ENCODE assay signal across 12 cellular contexts in the genomic region with DNA sequence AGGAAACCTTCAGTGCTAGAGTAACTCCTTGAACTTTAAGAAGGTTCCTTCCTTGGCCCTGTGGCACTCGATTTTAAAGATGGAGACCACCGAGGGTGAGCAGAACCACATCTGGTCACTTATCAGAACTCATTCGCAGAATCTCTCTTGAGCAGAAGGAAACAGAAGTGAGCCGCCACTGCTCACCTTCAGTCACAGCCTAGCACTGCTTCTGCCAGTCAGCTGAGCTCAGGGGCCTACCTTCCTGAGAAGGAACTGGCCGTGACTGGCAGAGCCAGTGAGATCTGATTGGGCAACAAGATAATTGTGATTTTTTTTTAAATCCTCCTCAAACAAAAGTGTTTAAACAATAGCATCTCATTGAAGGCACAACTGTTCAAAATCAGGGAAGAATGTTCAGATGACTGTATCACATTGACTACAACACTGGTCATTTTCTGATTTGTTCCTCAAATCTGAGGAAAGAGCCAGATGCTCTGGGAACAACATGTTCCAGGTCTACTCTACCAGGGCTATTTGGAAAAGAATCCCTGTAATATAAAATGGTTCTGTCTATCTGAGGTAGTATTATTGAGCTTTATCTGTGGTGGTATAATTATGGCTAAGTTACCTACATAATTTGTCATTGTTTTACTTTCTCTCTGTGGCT. TPM values are rescaled to one million over a fixed set of nuclear protein-coding genes. Genes with fewer than 3 reads are reported as not detected.
DNase-seq lines count a peak whose midpoint lies in the region; ATAC-seq and TF ChIP-seq lines count a peak whose summit lies in the region.
"Had no signal": no experiment of that assay in that cellular context is flagged by ENCODE, and none has a peak within 500 bp of the region (broad histone marks: within the 10 kb centered on the region; RNA-seq: fewer than 3 reads in every experiment).

No MANE protein-coding gene starts in this region.

- H3K9me3 ChIP-seq in BLaER1, result peaks cover 7% of the 10 kb centered on the region; the same call in 1 of the 2 replicates
- H3K9me3 ChIP-seq in osteoblast (ENCODE audit: low read depth, low read length), result no peaks in the 10 kb centered on the region
- H3K9me3 ChIP-seq: breast epithelium had no signal

- no peak for ATAC-seq in GM18519 (IDR thresholded peaks at IDR 0.05; ENCODE audit: low FRiP score, unreplicated experiment)
- ATAC-seq: activated CD4-positive, CD25-positive, alpha-beta regulatory T cell treated with anti-CD3 and anti-CD28 coated beads, Interleukin-2, amount 50 U/mL, for 24 hours had no signal

- H3K9me3 Mint-ChIP-seq in activated naive CD4-positive, alpha-beta T cell treated with anti-CD3 and anti-CD28 coated beads, Interleukin-2, amount 50 U/mL, for 24 hours, result no peaks in the 10 kb centered on the region

- DNase-seq in NCI-H69 (lab: John Stamatoyannopoulos, UW) (peak; percentile 28), osteoblast (ENCODE audit: insufficient read length, low spot score, missing footprints) (no peak), NCI-H1436 treated with DMSO at 0.1 percent for 48 hours (lab: John Stamatoyannopoulos, UW) (no peak), Ammon's horn (ENCODE audit: low spot score) (no peak), anterior cingulate cortex (lab: John Stamatoyannopoulos, UW) (no peak)
- DNase-seq: posterior cingulate gyrus, RPMI8226 had no signal

- H3K36me3 ChIP-seq in BLaER1 (no peaks in the 10 kb centered on the region), osteoblast (ENCODE audit: insufficient read depth, low read length) (no peaks in the 10 kb centered on the region)
- H3K36me3 ChIP-seq: breast epithelium had no signal

- H3K27ac ChIP-seq in BLaER1 (0 out of 2 replicates have a peak overlapping the region, but pooled peaks have one; percentile 21), osteoblast (ENCODE audit: low read depth, low read length) (no peak overlapping the region)
- H3K27ac ChIP-seq: breast epithelium had no signal

- H3K4me3 Mint-ChIP-seq in activated naive CD4-positive, alpha-beta T cell treated with anti-CD3 and anti-CD28 coated beads, Interleukin-2, amount 50 U/mL, for 24 hours, result peak overlapping the region; percentile 79

- H3K27ac Mint-ChIP-seq in activated naive CD4-positive, alpha-beta T cell treated with anti-CD3 and anti-CD28 coated beads, Interleukin-2, amount 50 U/mL, for 24 hours, result peak overlapping the region; percentile 93

- H4K20me1 ChIP-seq in BLaER1 (peaks cover 15% of the 10 kb centered on the region), osteoblast (ENCODE audit: insufficient read depth, low read length) (peaks cover 5% of the 10 kb centered on the region)

- H3K4me2 ChIP-seq in BLaER1 (peak overlapping the region; percentile 45), osteoblast (ENCODE audit: insufficient read depth, low read length) (no peak overlapping the region)

- H3K79me2 ChIP-seq in osteoblast (ENCODE audit: insufficient read depth, low read length), result peaks cover 19% of the 10 kb centered on the region

- H3K4me3 ChIP-seq in BLaER1 (no peak overlapping the region), osteoblast (ENCODE audit: insufficient read depth, low read length) (no peak overlapping the region)
- H3K4me3 ChIP-seq: breast epithelium had no signal

- H3K36me3 Mint-ChIP-seq in activated naive CD4-positive, alpha-beta T cell treated with anti-CD3 and anti-CD28 coated beads, Interleukin-2, amount 50 U/mL, for 24 hours, result no peaks in the 10 kb centered on the region

- H3K4me1 ChIP-seq in BLaER1 (peaks cover 60% of the 10 kb centered on the region), osteoblast (ENCODE audit: insufficient read depth, low read length) (peaks cover 13% of the 10 kb centered on the region)

- no peak for TF ChIP-seq CTCF in osteoblast (IDR thresholded peaks at IDR 0.05; ENCODE audit: extremely low read depth, low read depth, low read length)

- H3K4me1 Mint-ChIP-seq in activated naive CD4-positive, alpha-beta T cell treated with anti-CD3 and anti-CD28 coated beads, Interleukin-2, amount 50 U/mL, for 24 hours, result peaks cover 64% of the 10 kb centered on the region

- no peak overlapping the region for H3K9ac ChIP-seq in BLaER1

- H3K27me3 Mint-ChIP-seq in activated naive CD4-positive, alpha-beta T cell treated with anti-CD3 and anti-CD28 coated beads, Interleukin-2, amount 50 U/mL, for 24 hours, result no peaks in the 10 kb centered on the region

- H3K27me3 ChIP-seq in BLaER1 (no peaks in the 10 kb centered on the region), osteoblast (ENCODE audit: insufficient read depth, low read length) (no peaks in the 10 kb centered on the region)
- H3K27me3 ChIP-seq: breast epithelium had no signal

- peak overlapping the region; percentile 24 for H2AFZ ChIP-seq in osteoblast (ENCODE audit: low read length)

RNA-seq across cellular contexts. Expression of a gene that starts 2.7 kb away (rescaled TPM):
- 36.9 and 39.5 TPM in 2 replicates for total RNA-seq in osteoblast
